10 cellular contexts compared by ENCODE assay signal in the genomic region with DNA sequence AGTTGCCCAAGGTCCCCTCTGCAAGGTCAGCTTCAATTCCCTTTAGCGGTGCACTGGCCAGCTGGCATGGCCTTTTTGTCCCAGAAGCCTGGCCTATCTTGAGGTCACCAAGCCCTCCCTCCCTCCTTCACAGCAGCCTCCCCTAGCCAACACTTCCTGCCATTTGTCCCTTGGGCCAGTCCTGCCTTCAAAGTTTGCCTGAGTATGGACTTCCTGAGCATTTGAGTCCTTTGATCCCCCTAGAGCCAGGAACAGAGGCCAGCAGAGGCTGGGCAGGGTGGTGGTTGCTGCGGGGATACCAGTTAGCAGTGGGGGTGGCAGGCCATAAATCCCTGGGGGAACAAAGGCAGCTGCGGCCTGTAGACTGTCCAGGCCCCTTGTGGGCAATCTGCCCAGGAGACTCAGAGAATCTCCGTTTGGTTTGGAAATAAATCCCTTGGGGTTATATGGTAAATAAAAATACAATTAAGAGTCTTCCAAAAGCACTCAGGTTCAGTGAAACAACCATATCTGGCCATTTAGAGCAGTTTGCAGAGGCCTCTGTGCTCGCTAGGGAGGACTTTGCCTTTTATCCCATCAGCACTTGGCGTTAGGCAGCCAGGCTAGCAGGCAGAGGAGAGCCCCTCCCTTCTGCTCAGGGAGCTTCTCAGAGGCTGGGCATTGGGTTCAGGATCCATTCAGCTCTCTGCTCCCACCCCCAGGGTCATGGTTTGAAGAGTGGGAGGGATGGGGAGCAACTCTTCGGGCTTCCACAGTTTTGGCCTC. TPM values are rescaled to one million over a fixed set of nuclear protein-coding genes. Genes with fewer than 3 reads are reported as not detected.
DNase-seq lines count a peak whose midpoint lies in the region; ATAC-seq, FAIRE-seq and TF ChIP-seq lines count a peak whose summit lies in the region.
"Had no signal": no experiment of that assay in that cellular context is flagged by ENCODE, and none has a peak within 500 bp of the region (broad histone marks: within the 10 kb centered on the region; RNA-seq: fewer than 3 reads in every experiment).

No MANE protein-coding gene starts in this region.

- CTCF ChIA-PET in HepG2 (lab: Yijun Ruan, JAX; ENCODE audit: low intra/inter-chr PET ratio, low total read pairs): interaction anchor here (0.9 kb wide), 1 partner anchor 14 kb away, joined by 4 read pairs; no protein-coding TSS in a partner anchor
- CTCF ChIA-PET in naive thymus-derived CD4-positive, alpha-beta T cell (lab: Charles Lee): interaction anchor here (1.4 kb wide), 1 partner anchor 20 kb away, joined by 3 read pairs; no protein-coding TSS in a partner anchor

- H3K27ac ChIP-seq in HepG2 (ENCODE audit: extremely low read length, insufficient read depth, low read length) (peak overlapping the region; percentile 79), right lobe of liver (no peak overlapping the region), WERI-Rb-1 (peak overlapping the region; percentile 100), liver (ENCODE audit: low read depth in 1 of 2, low read length in 2 of 2) (no peak overlapping the region), aorta (ENCODE audit: low read depth in 1 of 2, low read length in 2 of 2) (peak overlapping the region in 1 of 2 donors; percentile 66), testis (no peak overlapping the region)
- no peak overlapping the region for H3K27ac ChIP-seq in naive thymus-derived CD4-positive, alpha-beta T cell (ENCODE audit: low read depth, low read length)

- in situ Hi-C loops in HepG2 (cut with HindIII; ENCODE audit: extremely low pct_ligation_motif_present, low pct_unique_long_range_greater_than_20kb): no loop called here

- TF ChIP-seq EP300 in HepG2 (IDR thresholded peaks at IDR 0.05; ENCODE audit: low read depth in 2 of 2, low read length in 2 of 2) (0 out of 4 replicates have a peak, but pooled peaks of 1 of the 2 experiments have one; percentile 11), HepG2 (CRISPR knock-in tag; IDR thresholded peaks at IDR 0.05; ENCODE audit: borderline replicate concordance) (no peak)

- BruUV-seq in HepG2 (replicated peaks; lab: Mats Ljungman, UMichigan): no TSS peak

- peaks cover 0 to 26% (median 7%) of the 10 kb centered on the region in 5 donors for H3K36me3 Mint-ChIP-seq in naive thymus-derived CD4-positive, alpha-beta T cell
- peaks cover 7% of the 10 kb centered on the region for H3K36me3 Mint-ChIP-seq in natural killer cell

- no peaks in the 10 kb centered on the region for H4K20me1 ChIP-seq in HepG2 (ENCODE audit: insufficient read depth, low read length)

- no peak overlapping the region for H3K4me3 Mint-ChIP-seq in naive thymus-derived CD4-positive, alpha-beta T cell
- no peak overlapping the region for H3K4me3 Mint-ChIP-seq in natural killer cell
- H3K4me3 Mint-ChIP-seq: activated T-cell treated with anti-CD3 and anti-CD28 coated beads, Interleukin-2, amount 50 U/mL, for 72 hours; dendritic cell treated with granulocyte-macrophage colony-stimulating factor and Interleukin-4, amounts not matched to agents 40 ng/mL and 50 ng/mL, for 4 days had no signal

- TF ChIP-seq CTCF in HepG2 (CRISPR knock-in tag; IDR thresholded peaks at IDR 0.05) (0 out of 2 replicates have a peak, but pooled peaks have one; percentile 12), right lobe of liver (IDR thresholded peaks at IDR 0.05) (no peak), WERI-Rb-1 (IDR thresholded peaks at IDR 0.05; ENCODE audit: low read depth, low read length) (no peak), liver (IDR thresholded peaks at IDR 0.05; ENCODE audit: low read depth, low read length, missing input control) (no peak), testis (IDR thresholded peaks at IDR 0.05) (no peak), natural killer cell (IDR thresholded peaks at IDR 0.05) (no peak)

- intact Hi-C loops in HepG2 (cut with micrococcal nuclease; ENCODE audit: unreplicated experiment): loop anchor here (5.0 kb wide), 1 partner anchor 41 kb away; a partner anchor contains a TSS
- intact Hi-C loops in right lobe of liver (cut with DNase I): no loop called here
- intact Hi-C loops in aorta (cut with DNase I): no loop called here
- intact Hi-C loops in naive thymus-derived CD4-positive, alpha-beta T cell (cut with micrococcal nuclease): no loop called here
- intact Hi-C loops in testis (cut with DNase I; ENCODE audit: low total_unique reads): no loop called here
- intact Hi-C loops in natural killer cell (cut with micrococcal nuclease): loop anchor here (5.0 kb wide), 2 partner anchors 44 to 61 kb away; a partner anchor contains a TSS

- 5% methylated on average over 7 of the region's 7 CpGs for WGBS in HepG2 (ENCODE audit: low lambda C conversion rate)
- 59% methylated on average over 3 of the region's 7 CpGs for WGBS in right lobe of liver (ENCODE audit: insufficient coverage, low coverage, low lambda C conversion rate, missing lambda C conversion rate)
- WGBS in liver: 60% methylated on average over 7 of the region's 7 CpGs
- WGBS in aorta, 2 donors: 18 to 22% methylated on average over 7 of the region's 7 CpGs
- 42 to 50% methylated on average over 7 of the region's 7 CpGs for WGBS in testis, 2 donors

- ATAC-seq in HepG2: peak; percentile 64
- no peak for ATAC-seq in right lobe of liver
- ATAC-seq in aorta (ENCODE audit: low FRiP score): peak; percentile 37
- ATAC-seq in naive thymus-derived CD4-positive, alpha-beta T cell: no peak
- ATAC-seq in natural killer cell: no peak
- ATAC-seq: activated T-cell treated with anti-CD3 and anti-CD28 coated beads, Interleukin-2, amount 50 U/mL, for 72 hours had no signal

- peaks cover 0 to 24% (median 0%) of the 10 kb centered on the region in 5 donors for H3K27me3 Mint-ChIP-seq in naive thymus-derived CD4-positive, alpha-beta T cell
- H3K27me3 Mint-ChIP-seq in natural killer cell (ENCODE audit: low read depth in 2 of 2): peaks cover 0 to 2% of the 10 kb centered on the region in 2 donors

- FAIRE-seq in HepG2 (lab: Jason Lieb, UNC): peak; percentile 87

- POLR2A ChIA-PET in HepG2 (lab: Yijun Ruan, JAX): interaction anchor here (0.8 to 2.0 kb wide), 8 partner anchors 8 to 182 kb away, joined by 3 to 12 read pairs (median 5); a partner anchor contains a TSS
- POLR2A ChIA-PET in naive thymus-derived CD4-positive, alpha-beta T cell (lab: Charles Lee): no interaction called here

- no peaks in the 10 kb centered on the region for H3K79me2 ChIP-seq in HepG2 (ENCODE audit: insufficient read depth, low read length)

- peaks cover 0 to 2% (median 0%) of the 10 kb centered on the region in 11 donors for H3K9me3 Mint-ChIP-seq in naive thymus-derived CD4-positive, alpha-beta T cell
- no peaks in the 10 kb centered on the region for H3K9me3 Mint-ChIP-seq in natural killer cell
- H3K9me3 Mint-ChIP-seq: activated T-cell treated with anti-CD3 and anti-CD28 coated beads, Interleukin-2, amount 50 U/mL, for 72 hours; dendritic cell treated with granulocyte-macrophage colony-stimulating factor and Interleukin-4, amounts not matched to agents 40 ng/mL and 50 ng/mL, for 4 days had no signal

- H3K4me1 ChIP-seq in HepG2 (ENCODE audit: insufficient read depth, low read length): peaks cover 51% of the 10 kb centered on the region
- peaks cover 0 to 4% (median 0%) of the 10 kb centered on the region in 4 donors for H3K4me1 ChIP-seq in right lobe of liver
- peaks cover 10 to 20% (median 11%) of the 10 kb centered on the region in 4 donors for H3K4me1 ChIP-seq in liver (ENCODE audit: control insufficient read depth in 4 of 4, insufficient read depth in 4 of 4, low read length in 3 of 4)
- no peaks in the 10 kb centered on the region for H3K4me1 ChIP-seq in aorta (ENCODE audit: control insufficient read depth in 1 of 2, insufficient read depth in 2 of 2, low read length in 2 of 2)
- peaks cover 0 to 4% of the 10 kb centered on the region in 2 donors for H3K4me1 ChIP-seq in naive thymus-derived CD4-positive, alpha-beta T cell (ENCODE audit: control insufficient read depth in 2 of 2, insufficient read depth in 2 of 2, low read length in 2 of 2)
- peaks cover 25% of the 10 kb centered on the region for H3K4me1 ChIP-seq in testis

- peak; percentile 70 for DNase-seq in HepG2 (ENCODE audit: low spot score)
- no peak for DNase-seq in right lobe of liver
- DNase-seq in WERI-Rb-1: peak; percentile 57
- no peak for DNase-seq in aorta
- no peak for DNase-seq in naive thymus-derived CD4-positive, alpha-beta T cell
- DNase-seq in testis: no peak
- DNase-seq in natural killer cell: no peak
- DNase-seq: activated T-cell treated with anti-CD3 and anti-CD28 coated beads, Interleukin-2, amount 50 U/mL, for 72 hours had no signal

- H3K4me3 ChIP-seq in HepG2 (replicated peaks in 1 of 3; ENCODE audit: insufficient read depth in 1 of 3, low read depth in 2 of 3, low read length in 3 of 3) (peak overlapping the region; percentile 18 to 64 (median 30)), right lobe of liver (no peak overlapping the region), WERI-Rb-1 (ENCODE audit: low read depth, low read length) (no peak overlapping the region), liver (ENCODE audit: low read depth in 1 of 3, low read length in 3 of 3) (no peak overlapping the region), aorta (ENCODE audit: low read length in 2 of 2) (no peak overlapping the region), testis (no peak overlapping the region)
- H3K4me3 ChIP-seq in naive thymus-derived CD4-positive, alpha-beta T cell (ENCODE audit: low read length): no peak overlapping the region

- TF ChIP-seq RAD21 in HepG2 (CRISPR knock-in tag; IDR thresholded peaks at IDR 0.05): no peak
- TF ChIP-seq RAD21 in liver (IDR thresholded peaks at IDR 0.05): no peak

- H3K27ac Mint-ChIP-seq in naive thymus-derived CD4-positive, alpha-beta T cell: peak overlapping the region in 2 of 9 donors; percentile 38 to 66
- H3K27ac Mint-ChIP-seq in natural killer cell: no peak overlapping the region
- H3K27ac Mint-ChIP-seq: activated T-cell treated with anti-CD3 and anti-CD28 coated beads, Interleukin-2, amount 50 U/mL, for 72 hours; dendritic cell treated with granulocyte-macrophage colony-stimulating factor and Interleukin-4, amounts not matched to agents 40 ng/mL and 50 ng/mL, for 4 days had no signal

- TF ChIP-seq POLR2A in HepG2 (IDR thresholded peaks at IDR 0.05; ENCODE audit: insufficient read depth in 1 of 2, low read depth in 2 of 2, low read length in 2 of 2) (peak in 1 of 2 experiments; percentile 70; a peak in 2 of 4 replicates), right lobe of liver (IDR thresholded peaks at IDR 0.05) (no peak), testis (IDR thresholded peaks at IDR 0.05) (no peak)

- H3K4me1 Mint-ChIP-seq in naive thymus-derived CD4-positive, alpha-beta T cell: peaks cover 2 to 9% (median 7%) of the 10 kb centered on the region in 7 donors
- peaks cover 0 to 16% of the 10 kb centered on the region in 2 donors for H3K4me1 Mint-ChIP-seq in natural killer cell

- no peaks in the 10 kb centered on the region for H3K9me3 ChIP-seq in HepG2 (ENCODE audit: low read length)
- H3K9me3 ChIP-seq in right lobe of liver: no peaks in the 10 kb centered on the region
- H3K9me3 ChIP-seq in WERI-Rb-1 (ENCODE audit: severe bottlenecking): no peaks in the 10 kb centered on the region
- no peaks in the 10 kb centered on the region for H3K9me3 ChIP-seq in liver (ENCODE audit: control insufficient read depth in 4 of 4, low read length in 3 of 4)
- no peaks in the 10 kb centered on the region for H3K9me3 ChIP-seq in aorta (ENCODE audit: control insufficient read depth, low read length)
- H3K9me3 ChIP-seq in naive thymus-derived CD4-positive, alpha-beta T cell (ENCODE audit: control insufficient read depth in 2 of 3, low read length in 3 of 3): no peaks in the 10 kb centered on the region
- no peaks in the 10 kb centered on the region for H3K9me3 ChIP-seq in testis

- H3K4me2 ChIP-seq in HepG2 (ENCODE audit: low read depth, low read length): peak overlapping the region; percentile 87

- peak overlapping the region; percentile 18 for H2AFZ ChIP-seq in HepG2 (ENCODE audit: low read length)

- H3K9ac ChIP-seq in HepG2 (ENCODE audit: insufficient read depth, low read depth, low read length) (peak overlapping the region; percentile 67), liver (ENCODE audit: low read depth in 1 of 2, low read length in 2 of 2) (no peak overlapping the region)

- H3K27me3 ChIP-seq in HepG2 (ENCODE audit: control insufficient read depth in 1 of 2, insufficient read depth in 2 of 2, low read length in 2 of 2) (no peaks in the 10 kb centered on the region), right lobe of liver (no peaks in the 10 kb centered on the region), WERI-Rb-1 (ENCODE audit: insufficient read depth, low read depth, severe bottlenecking) (no peaks in the 10 kb centered on the region), liver (ENCODE audit: control insufficient read depth in 4 of 4, insufficient read depth in 4 of 4, low read length in 3 of 4) (no peaks in the 10 kb centered on the region), aorta (ENCODE audit: control insufficient read depth in 1 of 2, insufficient read depth in 2 of 2, low read length in 1 of 2) (no peaks in the 10 kb centered on the region), testis (no peaks in the 10 kb centered on the region)
- H3K27me3 ChIP-seq in naive thymus-derived CD4-positive, alpha-beta T cell (ENCODE audit: control insufficient read depth in 2 of 2, insufficient read depth in 2 of 2, low read length in 2 of 2): peaks cover 0 to 4% of the 10 kb centered on the region in 2 donors

- H3K36me3 ChIP-seq in HepG2 (replicated peaks in 1 of 2; ENCODE audit: control insufficient read depth in 1 of 2, insufficient read depth in 2 of 2, low read length in 2 of 2) (peaks cover 5 to 9% of the 10 kb centered on the region in 2 experiments; a peak in 3 of 5 replicates), right lobe of liver (peaks cover 0 to 6% (median 2%) of the 10 kb centered on the region in 4 donors), WERI-Rb-1 (peaks cover 25% of the 10 kb centered on the region), liver (ENCODE audit: control insufficient read depth in 4 of 4, insufficient read depth in 3 of 4, low read depth in 1 of 4, low read length in 3 of 4) (peaks cover 4 to 31% (median 16%) of the 10 kb centered on the region in 4 donors), aorta (ENCODE audit: control insufficient read depth in 1 of 2, insufficient read depth in 2 of 2, low read length in 1 of 2) (peaks cover 0 to 4% of the 10 kb centered on the region in 2 donors), testis (ENCODE audit: low read depth, missing control alignments) (no peaks in the 10 kb centered on the region)
- peaks cover 0 to 22% (median 4%) of the 10 kb centered on the region in 3 experiments for H3K36me3 ChIP-seq in naive thymus-derived CD4-positive, alpha-beta T cell (ENCODE audit: control insufficient read depth in 2 of 3, insufficient read depth in 3 of 3, low read length in 3 of 3)

RNA-seq across cellular contexts. Expression of a gene that starts 3.1 kb away (rescaled TPM):
- 59.0 and 82.8 TPM in 2 replicates for total RNA-seq in HepG2 (2016; rRNA removed; fragmentation: Illumina TruSeq; extraction: Trizol)
- total RNA-seq in HepG2 (2016; cell fraction: cytosol; rRNA removed; fragmentation: Illumina TruSeq; extraction: Trizol; ENCODE audit: low read depth): 147 and 163 TPM in 2 replicates
- 53.8 and 85.2 TPM in 2 replicates for total RNA-seq in HepG2 (2016; cell fraction: insoluble cytoplasmic fraction; rRNA removed; fragmentation: Illumina TruSeq; extraction: Trizol)
- 185 and 209 TPM in 2 replicates for total RNA-seq in HepG2 (2016; cell fraction: membrane; rRNA removed; fragmentation: Illumina TruSeq; extraction: Trizol)
- 38.9 and 45.1 TPM in 2 replicates for total RNA-seq in HepG2 (2016; cell fraction: nucleus; rRNA removed; fragmentation: Illumina TruSeq; extraction: Trizol)
- polyA plus RNA-seq in HepG2 (2011; rRNA removed): 19.5 and 25.3 TPM in 2 replicates
- 16.3 and 30.2 TPM in 2 replicates for polyA plus RNA-seq in HepG2 (2011; cell fraction: cytosol; rRNA removed)
- polyA plus RNA-seq in HepG2 (2011; cell fraction: nucleus; rRNA removed): 53.7 and 55.3 TPM in 2 replicates
- 15.6 and 22.1 TPM in 2 replicates for polyA plus RNA-seq in HepG2 (2012)
- polyA plus RNA-seq in HepG2 (2016; cell fraction: cytosol; fragmentation: Illumina TruSeq; extraction: Trizol; ENCODE audit: low read depth): 142 and 160 TPM in 2 replicates
- polyA plus RNA-seq in HepG2 (2016; cell fraction: insoluble cytoplasmic fraction; fragmentation: Illumina TruSeq; extraction: Trizol; ENCODE audit: low read depth): 56.0 and 58.7 TPM in 2 replicates
- 144 and 147 TPM in 2 replicates for polyA plus RNA-seq in HepG2 (2016; cell fraction: membrane; fragmentation: Illumina TruSeq; extraction: Trizol; ENCODE audit: low read depth)
- 73.3 and 84.5 TPM in 2 replicates for polyA plus RNA-seq in HepG2 (2016; cell fraction: nucleus; fragmentation: Illumina TruSeq; extraction: Trizol; ENCODE audit: insufficient read depth, low read depth)
- polyA minus RNA-seq in HepG2 (2011; rRNA and poly(A)+ RNA removed; ENCODE audit: low replicate concordance): 0.30 and 12.1 TPM in 2 replicates
- 10.4 and 11.7 TPM in 2 replicates for polyA minus RNA-seq in HepG2 (2011; cell fraction: cytosol; rRNA and poly(A)+ RNA removed)
- polyA minus RNA-seq in HepG2 (2011; cell fraction: nucleus; rRNA and poly(A)+ RNA removed): 3.1 and 4.4 TPM in 2 replicates
- 1 to 10 TPM; 1.7 to 8.3 (median 3.8) TPM for total RNA-seq in right lobe of liver
- total RNA-seq in liver: 10 to 100 TPM in 1 of 2 donors, 1 to 10 TPM in 1; 2.8 to 13.2 TPM
- 1 to 10 TPM; 1.7 to 2.5 TPM for polyA plus RNA-seq in liver
- 1 to 10 TPM; 3.3 to 5.2 TPM for total RNA-seq in aorta
- 1 to 10 TPM; 3.3 to 9.4 TPM for polyA plus RNA-seq in aorta
- 1 to 10 TPM in 4 of 5 experiments, under 1 TPM in 1; 0.73 to 2.7 (median 2.4) TPM for total RNA-seq in naive thymus-derived CD4-positive, alpha-beta T cell
- polyA plus RNA-seq in naive thymus-derived CD4-positive, alpha-beta T cell: 1 to 10 TPM in 1 of 2 donors, under 1 TPM in 1; 0.61 to 1.3 TPM
- 10 to 100 TPM; 22.0 to 40.3 TPM for total RNA-seq in testis
- 21.3 TPM for polyA plus RNA-seq in testis (ENCODE audit: insufficient read depth, low read depth, low replicate concordance)
- total RNA-seq in natural killer cell: 10 to 100 TPM; 11.3 to 15.4 (median 13.5) TPM

RNA-seq across cellular contexts. Expression of a gene that starts 39.4 kb away (rescaled TPM):
- total RNA-seq in HepG2 (2016; rRNA removed; fragmentation: Illumina TruSeq; extraction: Trizol) (28.8 and 33.1 TPM in 2 replicates), right lobe of liver (10 to 100 TPM in 5 of 6 experiments, 1 to 10 TPM in 1; 9.8 to 24.3 (median 16.8) TPM), liver (10 to 100 TPM; 19.2 to 21.1 TPM), aorta (10 to 100 TPM; 48.4 to 50.7 TPM), testis (10 to 100 TPM; 59.8 to 65.3 TPM), natural killer cell (100 to 1,000 TPM; 146 to 200 (median 183) TPM)
- total RNA-seq in HepG2 (2016; cell fraction: cytosol; rRNA removed; fragmentation: Illumina TruSeq; extraction: Trizol; ENCODE audit: low read depth): 48.9 and 49.3 TPM in 2 replicates
- 29.4 and 32.7 TPM in 2 replicates for total RNA-seq in HepG2 (2016; cell fraction: insoluble cytoplasmic fraction; rRNA removed; fragmentation: Illumina TruSeq; extraction: Trizol)
- total RNA-seq in HepG2 (2016; cell fraction: membrane; rRNA removed; fragmentation: Illumina TruSeq; extraction: Trizol): 27.7 and 27.8 TPM in 2 replicates
- total RNA-seq in HepG2 (2016; cell fraction: nucleus; rRNA removed; fragmentation: Illumina TruSeq; extraction: Trizol): 36.5 and 38.3 TPM in 2 replicates
- polyA plus RNA-seq in HepG2 (2011; rRNA removed) (29.6 and 31.7 TPM in 2 replicates), liver (10 to 100 TPM; 15.0 to 20.7 TPM), aorta (100 to 1,000 TPM in 1 of 2 donors, 10 to 100 TPM in 1; 19.4 to 149 TPM), testis (ENCODE audit: insufficient read depth, low read depth, low replicate concordance) (44.8 TPM)
- polyA plus RNA-seq in HepG2 (2011; cell fraction: cytosol; rRNA removed): 18.8 and 19.7 TPM in 2 replicates
- 88.3 TPM in 2 replicates for polyA plus RNA-seq in HepG2 (2011; cell fraction: nucleus; rRNA removed)
- 20.7 and 25.1 TPM in 2 replicates for polyA plus RNA-seq in HepG2 (2012)
- polyA plus RNA-seq in HepG2 (2016; cell fraction: cytosol; fragmentation: Illumina TruSeq; extraction: Trizol; ENCODE audit: low read depth): 19.8 and 22.9 TPM in 2 replicates
- 37.7 and 40.4 TPM in 2 replicates for polyA plus RNA-seq in HepG2 (2016; cell fraction: insoluble cytoplasmic fraction; fragmentation: Illumina TruSeq; extraction: Trizol; ENCODE audit: low read depth)
- polyA plus RNA-seq in HepG2 (2016; cell fraction: membrane; fragmentation: Illumina TruSeq; extraction: Trizol; ENCODE audit: low read depth): 21.8 and 23.4 TPM in 2 replicates
- 90.6 and 92.2 TPM in 2 replicates for polyA plus RNA-seq in HepG2 (2016; cell fraction: nucleus; fragmentation: Illumina TruSeq; extraction: Trizol; ENCODE audit: insufficient read depth, low read depth)
- polyA minus RNA-seq in HepG2 (2011; rRNA and poly(A)+ RNA removed; ENCODE audit: low replicate concordance): 19.4 and 31.8 TPM in 2 replicates
- polyA minus RNA-seq in HepG2 (2011; cell fraction: cytosol; rRNA and poly(A)+ RNA removed): 6.0 and 7.4 TPM in 2 replicates
- 50.5 and 52.7 TPM in 2 replicates for polyA minus RNA-seq in HepG2 (2011; cell fraction: nucleus; rRNA and poly(A)+ RNA removed)
- 100 to 1,000 TPM in 2 of 5 experiments, 10 to 100 TPM in 3; 68.1 to 126 (median 90.9) TPM for total RNA-seq in naive thymus-derived CD4-positive, alpha-beta T cell
- 10 to 100 TPM; 40.6 to 48.1 TPM for polyA plus RNA-seq in naive thymus-derived CD4-positive, alpha-beta T cell

RNA-seq across cellular contexts. Expression of a gene that starts 45.5 kb away (rescaled TPM):
- total RNA-seq in HepG2 (2016; rRNA removed; fragmentation: Illumina TruSeq; extraction: Trizol): 6.8 and 9.4 TPM in 2 replicates
- 21.5 and 22.6 TPM in 2 replicates for total RNA-seq in HepG2 (2016; cell fraction: cytosol; rRNA removed; fragmentation: Illumina TruSeq; extraction: Trizol; ENCODE audit: low read depth)
- 5.4 and 8.6 TPM in 2 replicates for total RNA-seq in HepG2 (2016; cell fraction: insoluble cytoplasmic fraction; rRNA removed; fragmentation: Illumina TruSeq; extraction: Trizol)
- total RNA-seq in HepG2 (2016; cell fraction: membrane; rRNA removed; fragmentation: Illumina TruSeq; extraction: Trizol): 9.6 TPM in 2 replicates
- total RNA-seq in HepG2 (2016; cell fraction: nucleus; rRNA removed; fragmentation: Illumina TruSeq; extraction: Trizol): 9.6 and 11.5 TPM in 2 replicates
- polyA plus RNA-seq in HepG2 (2011; rRNA removed): 5.1 TPM in 2 replicates
- 2.3 and 2.9 TPM in 2 replicates for polyA plus RNA-seq in HepG2 (2011; cell fraction: cytosol; rRNA removed)
- 12.7 and 15.5 TPM in 2 replicates for polyA plus RNA-seq in HepG2 (2011; cell fraction: nucleus; rRNA removed)
- polyA plus RNA-seq in HepG2 (2012): 7.2 and 7.6 TPM in 2 replicates
- polyA plus RNA-seq in HepG2 (2016; cell fraction: cytosol; fragmentation: Illumina TruSeq; extraction: Trizol; ENCODE audit: low read depth): 0.31 and 0.44 TPM in 2 replicates
- polyA plus RNA-seq in HepG2 (2016; cell fraction: insoluble cytoplasmic fraction; fragmentation: Illumina TruSeq; extraction: Trizol; ENCODE audit: low read depth): 5.0 and 6.1 TPM in 2 replicates
- polyA plus RNA-seq in HepG2 (2016; cell fraction: membrane; fragmentation: Illumina TruSeq; extraction: Trizol; ENCODE audit: low read depth): 1.3 and 1.5 TPM in 2 replicates
- polyA plus RNA-seq in HepG2 (2016; cell fraction: nucleus; fragmentation: Illumina TruSeq; extraction: Trizol; ENCODE audit: insufficient read depth, low read depth): 18.1 and 18.4 TPM in 2 replicates
- polyA minus RNA-seq in HepG2 (2011; rRNA and poly(A)+ RNA removed; ENCODE audit: low replicate concordance): 8.0 and 20.0 TPM in 2 replicates
- polyA minus RNA-seq in HepG2 (2011; cell fraction: cytosol; rRNA and poly(A)+ RNA removed): 6.6 and 9.5 TPM in 2 replicates
- 40.7 and 48.7 TPM in 2 replicates for polyA minus RNA-seq in HepG2 (2011; cell fraction: nucleus; rRNA and poly(A)+ RNA removed)
- total RNA-seq in right lobe of liver: 10 to 100 TPM in 1 of 6 experiments, 1 to 10 TPM in 5; 4.5 to 12.5 (median 6.1) TPM
- total RNA-seq in liver: 10 to 100 TPM in 1 of 2 donors, 1 to 10 TPM in 1; 4.0 to 12.5 TPM
- 1 to 10 TPM; 1.1 to 4.2 TPM for polyA plus RNA-seq in liver
- total RNA-seq in aorta: 10 to 100 TPM; 22.0 to 25.1 TPM
- polyA plus RNA-seq in aorta: 1 to 10 TPM; 2.0 to 6.1 TPM
- 10 to 100 TPM; 13.5 to 28.6 (median 14.3) TPM for total RNA-seq in naive thymus-derived CD4-positive, alpha-beta T cell
- 10 to 100 TPM in 1 of 2 donors, 1 to 10 TPM in 1; 7.0 to 10.1 TPM for polyA plus RNA-seq in naive thymus-derived CD4-positive, alpha-beta T cell
- 10 to 100 TPM; 55.5 to 59.1 TPM for total RNA-seq in testis
- polyA plus RNA-seq in testis (ENCODE audit: insufficient read depth, low read depth, low replicate concordance): 29.8 TPM
- 10 to 100 TPM; 26.3 to 32.9 (median 32.6) TPM for total RNA-seq in natural killer cell

Comparison
In these comparisons a context has a peak if more than half of its experiments do, and no peak if none do; other contexts are left out.
1. ATAC-seq: peak in HepG2 (single experiment) and aorta (single experiment); none in right lobe of liver (0 of 4), naive thymus-derived CD4-positive, alpha-beta T cell (single experiment) and natural killer cell (0 of 3).
2. DNase-seq: peak in HepG2 (single experiment) and WERI-Rb-1 (single experiment); none in right lobe of liver (0 of 3), aorta (0 of 2), naive thymus-derived CD4-positive, alpha-beta T cell (0 of 9), testis (single experiment) and natural killer cell (single experiment).
3. H3K27ac ChIP-seq: peak in HepG2 (single experiment) and WERI-Rb-1 (single experiment); none in right lobe of liver (0 of 3), liver (0 of 2), naive thymus-derived CD4-positive, alpha-beta T cell (single experiment) and testis (0 of 2).
4. H3K4me3 ChIP-seq: peak in HepG2 (3 of 3); none in right lobe of liver (0 of 3), WERI-Rb-1 (single experiment), liver (0 of 3), aorta (0 of 2), naive thymus-derived CD4-positive, alpha-beta T cell (single experiment) and testis (0 of 2).
5. intact Hi-C loops: an anchor here in HepG2 (5.0 kb wide) and natural killer cell (5.0 kb wide); none called in right lobe of liver, aorta, naive thymus-derived CD4-positive, alpha-beta T cell and testis.